Comparison of ENCODE assay signal across 16 cellular contexts in the genomic region with DNA sequence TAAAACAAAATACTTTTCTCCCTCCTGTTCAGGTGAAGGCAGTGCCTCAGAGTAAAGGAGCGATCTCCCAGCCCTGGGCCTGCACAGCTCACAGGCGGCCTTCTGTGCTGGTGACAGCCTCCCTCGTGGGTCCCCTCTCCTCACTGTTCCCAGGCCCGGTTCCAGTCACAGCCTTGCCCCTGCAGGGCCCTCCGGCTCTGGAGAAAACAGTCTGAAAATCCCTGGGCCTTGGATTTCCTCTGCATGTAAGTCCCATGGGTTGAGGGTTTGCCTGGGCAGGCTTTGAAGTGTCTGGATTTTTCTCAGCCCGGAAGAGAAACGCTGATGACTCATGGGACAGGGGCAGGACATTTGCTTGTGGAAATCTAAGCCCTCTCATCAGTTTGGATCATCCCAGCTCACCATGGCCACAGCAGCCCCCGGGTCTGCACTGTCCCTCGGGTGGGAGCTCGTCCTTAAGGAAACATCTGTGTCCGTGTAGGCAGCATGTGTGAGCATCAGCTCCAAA.
A peak's percentile ranks its signal among the peaks of the same experiment; 100 is the strongest.
DNase-seq lines count a peak whose midpoint lies in the region; ATAC-seq, FAIRE-seq and TF ChIP-seq lines count a peak whose summit lies in the region.
"Had no signal": no experiment of that assay in that cellular context is flagged by ENCODE, and none has a peak within 500 bp of the region (broad histone marks: within the 10 kb centered on the region; RNA-seq: fewer than 3 reads in every experiment).

No MANE protein-coding gene starts in this region.

- peaks cover 2 to 3% of the 10 kb centered on the region in 2 experiments; a peak in 1 of 5 replicates for H3K27me3 ChIP-seq in HepG2 (ENCODE audit: control insufficient read depth in 1 of 2, insufficient read depth in 2 of 2, low read length in 2 of 2)
- H3K27me3 ChIP-seq in right lobe of liver, result no peaks in the 10 kb centered on the region
- H3K27me3 ChIP-seq in ovary, result no peaks in the 10 kb centered on the region

- H3K36me3 Mint-ChIP-seq in type B pancreatic cell, result no peaks in the 10 kb centered on the region

- peaks cover 7% of the 10 kb centered on the region for H3K4me1 Mint-ChIP-seq in type B pancreatic cell (ENCODE audit: unreplicated experiment)

- WGBS in HepG2 (ENCODE audit: low lambda C conversion rate), result 83% methylated on average over 1 of the region's 11 CpGs
- WGBS in right lobe of liver (ENCODE audit: insufficient coverage, low coverage, low lambda C conversion rate, missing lambda C conversion rate), result 70% methylated on average over 2 of the region's 11 CpGs
- 65 to 70% (median 67%) methylated on average over 11 of the region's 11 CpGs for WGBS in ovary, 3 donors

- POLR2A ChIA-PET in HepG2 (lab: Yijun Ruan, JAX), result no interaction called here

- TF ChIP-seq RAD21 in HepG2 (CRISPR knock-in tag; IDR thresholded peaks at IDR 0.05), result no peak

- CTCF ChIA-PET in HepG2 (lab: Yijun Ruan, JAX; ENCODE audit: low intra/inter-chr PET ratio, low total read pairs), result no interaction called here

- intact Hi-C loops in HepG2 (cut with micrococcal nuclease; ENCODE audit: unreplicated experiment) (no loop called here), right lobe of liver (cut with DNase I) (no loop called here), ovary (cut with DNase I) (no loop called here)

- no peak overlapping the region for H2AFZ ChIP-seq in HepG2 (ENCODE audit: low read length)
- H2AFZ ChIP-seq: PC-9 had no signal

- TF ChIP-seq EP300 in HepG2 (IDR thresholded peaks at IDR 0.05; ENCODE audit: low read depth in 2 of 2, low read length in 2 of 2) (no peak), HepG2 (CRISPR knock-in tag; IDR thresholded peaks at IDR 0.05; ENCODE audit: borderline replicate concordance) (no peak), ovary (IDR thresholded peaks at IDR 0.05) (no peak)

- H3K79me2 ChIP-seq in HepG2 (ENCODE audit: insufficient read depth, low read length), result no peaks in the 10 kb centered on the region

- no peak overlapping the region for H3K4me3 Mint-ChIP-seq in type B pancreatic cell

- TF ChIP-seq CTCF in HepG2 (CRISPR knock-in tag; IDR thresholded peaks at IDR 0.05), result no peak
- no peak for TF ChIP-seq CTCF in right lobe of liver (IDR thresholded peaks at IDR 0.05)
- TF ChIP-seq CTCF in astrocyte of the spinal cord (IDR thresholded peaks at IDR 0.05; ENCODE audit: low read depth, low read length), result no peak
- TF ChIP-seq CTCF in ovary (IDR thresholded peaks at IDR 0.05), result no peak
- no peak for TF ChIP-seq CTCF in type B pancreatic cell (conservative IDR thresholded peaks at IDR 0.05)

- peak; percentile 57 for DNase-seq in HepG2 (ENCODE audit: low spot score)
- DNase-seq in right lobe of liver, result no peak
- peak; percentile 72 for DNase-seq in astrocyte of the spinal cord (ENCODE audit: low read depth, low spot score)
- DNase-seq in iris pigment epithelial cell (ENCODE audit: low read depth), result peak; percentile 81
- DNase-seq in ovary, result no peak
- no peak for DNase-seq in type B pancreatic cell (ENCODE audit: extremely low spot score, unreplicated experiment)
- DNase-seq: activated T-cell treated with anti-CD3 and anti-CD28 coated beads, Interleukin-2, amount 50 U/mL, for 1 hour; AML-193; central memory CD4-positive, alpha-beta T cell; GF-D8; head of caudate nucleus; Karpas-422; PC-9 had no signal

- H3K27ac ChIP-seq in HepG2 (ENCODE audit: extremely low read length, insufficient read depth, low read length) (no peak overlapping the region), right lobe of liver (no peak overlapping the region), ovary (no peak overlapping the region)
- H3K27ac ChIP-seq: PC-9 had no signal

- H3K9me3 Mint-ChIP-seq in type B pancreatic cell, result peaks cover 4% of the 10 kb centered on the region

- ATAC-seq in HepG2 (peak; percentile 63), right lobe of liver (no peak), HG03442 (IDR thresholded peaks at IDR 0.05; ENCODE audit: unreplicated experiment) (no peak), HG03196 (IDR thresholded peaks at IDR 0.05; ENCODE audit: unreplicated experiment) (no peak)

- H3K9ac ChIP-seq in HepG2 (ENCODE audit: insufficient read depth, low read depth, low read length), result 0 out of 2 replicates have a peak overlapping the region, but pooled peaks have one; percentile 36

- H3K4me3 ChIP-seq in HepG2 (replicated peaks in 1 of 3; ENCODE audit: insufficient read depth in 1 of 3, low read depth in 2 of 3, low read length in 3 of 3), result no peak overlapping the region; a peak in 1 of 6 replicates
- no peak overlapping the region for H3K4me3 ChIP-seq in right lobe of liver
- H3K4me3 ChIP-seq in astrocyte of the spinal cord (ENCODE audit: low read depth, low read length), result no peak overlapping the region
- no peak overlapping the region for H3K4me3 ChIP-seq in ovary
- H3K4me3 ChIP-seq: PC-9 had no signal

- no TSS peak for BruUV-seq in HepG2 (replicated peaks; lab: Mats Ljungman, UMichigan)

- H3K4me2 ChIP-seq in HepG2 (ENCODE audit: low read depth, low read length), result peak overlapping the region; percentile 53
- H3K4me2 ChIP-seq: PC-9 had no signal

- H4K20me1 ChIP-seq in HepG2 (ENCODE audit: insufficient read depth, low read length), result no peaks in the 10 kb centered on the region

- H3K9me3 ChIP-seq in HepG2 (ENCODE audit: low read length) (no peaks in the 10 kb centered on the region), right lobe of liver (no peaks in the 10 kb centered on the region), ovary (no peaks in the 10 kb centered on the region)

- no peaks in the 10 kb centered on the region for H3K27me3 Mint-ChIP-seq in type B pancreatic cell

- H3K27ac Mint-ChIP-seq in type B pancreatic cell, result no peak overlapping the region

- FAIRE-seq in HepG2 (lab: Jason Lieb, UNC), result no peak
- FAIRE-seq: H1 had no signal

- in situ Hi-C loops in HepG2 (cut with HindIII; ENCODE audit: extremely low pct_ligation_motif_present, low pct_unique_long_range_greater_than_20kb), result no loop called here
- in situ Hi-C loops in astrocyte of the spinal cord (cut with HindIII; ENCODE audit: low sequenced_read_pairs), result no loop called here

- H3K36me3 ChIP-seq in HepG2 (replicated peaks in 1 of 2; ENCODE audit: control insufficient read depth in 1 of 2, insufficient read depth in 2 of 2, low read length in 2 of 2) (no peaks in the 10 kb centered on the region), right lobe of liver (no peaks in the 10 kb centered on the region), ovary (no peaks in the 10 kb centered on the region)

- TF ChIP-seq POLR2A in HepG2 (IDR thresholded peaks at IDR 0.05; ENCODE audit: insufficient read depth in 1 of 2, low read depth in 2 of 2, low read length in 2 of 2), result no peak
- no peak for TF ChIP-seq POLR2A in right lobe of liver (IDR thresholded peaks at IDR 0.05)
- no peak for TF ChIP-seq POLR2A in ovary (IDR thresholded peaks at IDR 0.05)

- H3K4me1 ChIP-seq in HepG2 (ENCODE audit: insufficient read depth, low read length) (peaks cover 11% of the 10 kb centered on the region; the same call in 1 of the 2 replicates), right lobe of liver (no peaks in the 10 kb centered on the region), ovary (ENCODE audit: insufficient read depth) (no peaks in the 10 kb centered on the region)

TF ChIP-seq in HepG2, 621 proteins besides CTCF, POLR2A, EP300 and RAD21 (continues in another document):
- TF ChIP-seq CENPT (CRISPR knock-in tag; IDR thresholded peaks at IDR 0.05; ENCODE audit: low read depth) (no peak), CC2D1A (CRISPR knock-in tag; IDR thresholded peaks at IDR 0.05) (no peak), ATF1 (CRISPR knock-in tag; IDR thresholded peaks at IDR 0.05) (no peak), FOXC1 (CRISPR knock-in tag; IDR thresholded peaks at IDR 0.05; ENCODE audit: borderline replicate concordance) (no peak)
- TF ChIP-seq, protein P1, sequence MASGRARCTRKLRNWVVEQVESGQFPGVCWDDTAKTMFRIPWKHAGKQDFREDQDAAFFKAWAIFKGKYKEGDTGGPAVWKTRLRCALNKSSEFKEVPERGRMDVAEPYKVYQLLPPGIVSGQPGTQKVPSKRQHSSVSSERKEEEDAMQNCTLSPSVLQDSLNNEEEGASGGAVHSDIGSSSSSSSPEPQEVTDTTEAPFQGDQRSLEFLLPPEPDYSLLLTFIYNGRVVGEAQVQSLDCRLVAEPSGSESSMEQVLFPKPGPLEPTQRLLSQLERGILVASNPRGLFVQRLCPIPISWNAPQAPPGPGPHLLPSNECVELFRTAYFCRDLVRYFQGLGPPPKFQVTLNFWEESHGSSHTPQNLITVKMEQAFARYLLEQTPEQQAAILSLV (CRISPR knock-in tag; IDR thresholded peaks at IDR 0.05; ENCODE audit: borderline replicate concordance), result no peak
- TF ChIP-seq, protein P2, sequence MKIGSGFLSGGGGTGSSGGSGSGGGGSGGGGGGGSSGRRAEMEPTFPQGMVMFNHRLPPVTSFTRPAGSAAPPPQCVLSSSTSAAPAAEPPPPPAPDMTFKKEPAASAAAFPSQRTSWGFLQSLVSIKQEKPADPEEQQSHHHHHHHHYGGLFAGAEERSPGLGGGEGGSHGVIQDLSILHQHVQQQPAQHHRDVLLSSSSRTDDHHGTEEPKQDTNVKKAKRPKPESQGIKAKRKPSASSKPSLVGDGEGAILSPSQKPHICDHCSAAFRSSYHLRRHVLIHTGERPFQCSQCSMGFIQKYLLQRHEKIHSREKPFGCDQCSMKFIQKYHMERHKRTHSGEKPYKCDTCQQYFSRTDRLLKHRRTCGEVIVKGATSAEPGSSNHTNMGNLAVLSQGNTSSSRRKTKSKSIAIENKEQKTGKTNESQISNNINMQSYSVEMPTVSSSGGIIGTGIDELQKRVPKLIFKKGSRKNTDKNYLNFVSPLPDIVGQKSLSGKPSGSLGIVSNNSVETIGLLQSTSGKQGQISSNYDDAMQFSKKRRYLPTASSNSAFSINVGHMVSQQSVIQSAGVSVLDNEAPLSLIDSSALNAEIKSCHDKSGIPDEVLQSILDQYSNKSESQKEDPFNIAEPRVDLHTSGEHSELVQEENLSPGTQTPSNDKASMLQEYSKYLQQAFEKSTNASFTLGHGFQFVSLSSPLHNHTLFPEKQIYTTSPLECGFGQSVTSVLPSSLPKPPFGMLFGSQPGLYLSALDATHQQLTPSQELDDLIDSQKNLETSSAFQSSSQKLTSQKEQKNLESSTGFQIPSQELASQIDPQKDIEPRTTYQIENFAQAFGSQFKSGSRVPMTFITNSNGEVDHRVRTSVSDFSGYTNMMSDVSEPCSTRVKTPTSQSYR (CRISPR knock-in tag; IDR thresholded peaks at IDR 0.05; ENCODE audit: borderline replicate concordance), result no peak

Comparison
In these comparisons a context has a peak if more than half of its experiments do, and no peak if none do; other contexts are left out.
1. DNase-seq: peak in HepG2 (single experiment), astrocyte of the spinal cord (single experiment) and iris pigment epithelial cell (single experiment); none in right lobe of liver (0 of 3), ovary (0 of 5) and type B pancreatic cell (single experiment).